ENCODE assay signal across 8 cellular contexts in genomic region chr14:105203057-105203494, GRCh38. TPM values are rescaled to one million over a fixed set of nuclear protein-coding genes. Genes with fewer than 3 reads are reported as not detected.
DNase-seq lines count a peak whose midpoint lies in the region; ATAC-seq and TF ChIP-seq lines count a peak whose summit lies in the region.

No MANE protein-coding gene starts in this region.

- H3K4me3 ChIP-seq in BJ (ENCODE audit: low read depth, low read length) = no peak overlapping the region
- H3K4me3 ChIP-seq in gastroesophageal sphincter = no peak overlapping the region
- no peak overlapping the region for H3K4me3 ChIP-seq in parathyroid adenoma (ENCODE audit: low read depth, low read length)

- WGBS in gastroesophageal sphincter (ENCODE audit: low coverage in 1 of 2), 2 donors = 0% methylated on average over 1 to 2 of the region's 18 CpGs

- no peak overlapping the region for H2AFZ ChIP-seq in parathyroid adenoma

- no peak for TF ChIP-seq POLR2A in gastroesophageal sphincter (IDR thresholded peaks at IDR 0.05)

- H3K4me2 ChIP-seq in parathyroid adenoma (ENCODE audit: low read length) = peak overlapping the region; percentile 26

- POLR2A ChIA-PET in BJ (lab: Charles Lee) = no interaction called here

- TF ChIP-seq CTCF in BJ (IDR thresholded peaks at IDR 0.05; ENCODE audit: insufficient read depth, low read depth, low read length) = peak; percentile 93
- TF ChIP-seq CTCF in gastroesophageal sphincter (IDR thresholded peaks at IDR 0.05) = peak in 3 of 4 experiments; percentile 87 to 98 (median 93)
- TF ChIP-seq CTCF in parathyroid adenoma (IDR thresholded peaks at IDR 0.05) = peak; percentile 97

- H3K27me3 ChIP-seq in BJ (ENCODE audit: control insufficient read depth, insufficient read depth, low read length) (no peaks in the 10 kb centered on the region; the same call in 1 of the 2 replicates), gastroesophageal sphincter (peaks cover 42% of the 10 kb centered on the region), parathyroid adenoma (ENCODE audit: control insufficient read depth, insufficient read depth, low read length) (no peaks in the 10 kb centered on the region)

- H3K9me3 ChIP-seq in gastroesophageal sphincter = no peaks in the 10 kb centered on the region
- no peaks in the 10 kb centered on the region for H3K9me3 ChIP-seq in parathyroid adenoma (ENCODE audit: control insufficient read depth, low read length)

- H3K36me3 ChIP-seq in BJ (ENCODE audit: control insufficient read depth, insufficient read depth, low read length) = no peaks in the 10 kb centered on the region
- no peaks in the 10 kb centered on the region for H3K36me3 ChIP-seq in gastroesophageal sphincter
- H3K36me3 ChIP-seq in parathyroid adenoma (ENCODE audit: control insufficient read depth, insufficient read depth, low read length) = no peaks in the 10 kb centered on the region

- peak; percentile 65 for ATAC-seq in gastroesophageal sphincter

- no peaks in the 10 kb centered on the region for H3K79me2 ChIP-seq in parathyroid adenoma

- no peak overlapping the region for H3K9ac ChIP-seq in parathyroid adenoma

- H3K27ac ChIP-seq in gastroesophageal sphincter (no peak overlapping the region), parathyroid adenoma (no peak overlapping the region)

- CTCF ChIA-PET in BJ (lab: Yijun Ruan, JAX) = interaction anchor here (0.6 to 2.1 kb wide), 19 partner anchors 9 to 325 kb away, joined by 3 to 9 read pairs (median 3); no protein-coding TSS in a partner anchor

- H3K4me1 ChIP-seq in gastroesophageal sphincter (peaks cover 0 to 70% (median 18%) of the 10 kb centered on the region in 3 donors), parathyroid adenoma (peaks cover 29% of the 10 kb centered on the region)

- TF ChIP-seq EP300 in gastroesophageal sphincter (IDR thresholded peaks at IDR 0.05) = no peak

- DNase-seq in BJ (ENCODE audit: low read depth) (no peak), HCEC 1CT (peak; percentile 41), RPMI7951 (ENCODE audit: low read depth) (peak; percentile 52), SKM-1 treated with dmso at 0.1 percent for 144 hours (lab: John Stamatoyannopoulos, UW; ENCODE audit: unreplicated experiment) (no peak), NCI-H187 (lab: John Stamatoyannopoulos, UW) (no peak)
- DNase-seq in activated gamma-delta T cell treated with anti-CD3 and anti-CD28 coated beads, Interleukin-2, amount 50 U/mL, for 16 hours (ENCODE audit: low read depth) = peak; percentile 44

RNA-seq across cellular contexts. Expression of gene NUDT14, which starts 22.0 kb away (rescaled TPM):
- 6.5 and 10.9 TPM in 2 replicates for polyA plus RNA-seq in BJ (2011; rRNA removed)
- 3.4 and 3.6 TPM in 2 replicates for polyA minus RNA-seq in BJ (2011; rRNA and poly(A)+ RNA removed)
- 3.7 and 4.0 TPM in 2 replicates for total RNA-seq in RPMI7951 (2014; rRNA removed; shearing (Covaris generic))
- 1 to 10 TPM; 3.4 to 8.4 (median 4.6) TPM for total RNA-seq in gastroesophageal sphincter

RNA-seq across cellular contexts. Expression of gene JAG2, which starts 34.5 kb away (rescaled TPM):
- 0.23 and 0.31 TPM in 2 replicates for polyA plus RNA-seq in BJ (2011; rRNA removed)
- polyA minus RNA-seq in BJ (2011; rRNA and poly(A)+ RNA removed) = 0.10 and 0.38 TPM in 2 replicates
- total RNA-seq in RPMI7951 (2014; rRNA removed; shearing (Covaris generic)) = not detected in 2 replicates
- 10 to 100 TPM in 3 of 4 donors, 1 to 10 TPM in 1; 3.7 to 18.8 (median 14.5) TPM for total RNA-seq in gastroesophageal sphincter

RNA-seq across cellular contexts. Expression of gene BTBD6, which starts 45.3 kb away (rescaled TPM):
- 32.6 and 41.9 TPM in 2 replicates for polyA plus RNA-seq in BJ (2011; rRNA removed)
- 25.0 and 32.9 TPM in 2 replicates for polyA minus RNA-seq in BJ (2011; rRNA and poly(A)+ RNA removed)
- 43.4 and 44.9 TPM in 2 replicates for total RNA-seq in RPMI7951 (2014; rRNA removed; shearing (Covaris generic))
- 10 to 100 TPM; 50.9 to 80.7 (median 66.1) TPM for total RNA-seq in gastroesophageal sphincter

Comparison
In these comparisons a context has a peak if more than half of its experiments do, and no peak if none do; other contexts are left out.
1. DNase-seq: peak in HCEC 1CT (single experiment), RPMI7951 (single experiment) and activated gamma-delta T cell treated with anti-CD3 and anti-CD28 coated beads, Interleukin-2, amount 50 U/mL, for 16 hours (single experiment); none in BJ (single experiment), SKM-1 treated with dmso at 0.1 percent for 144 hours (single experiment) and NCI-H187 (0 of 2).
2. Peak in every context shown above with its lines, with median percentiles within 50 percentile points of each other: CTCF ChIP-seq.